In genomic region chr6:83443516-83443915, GRCh38 we compare ENCODE assay signal across 14 cellular contexts. TPM values are rescaled to one million over a fixed set of nuclear protein-coding genes. Genes with fewer than 3 reads are reported as not detected.
DNase-seq lines count a peak whose midpoint lies in the region; ATAC-seq and TF ChIP-seq lines count a peak whose summit lies in the region.
"Had no signal": no experiment of that assay in that cellular context is flagged by ENCODE, and none has a peak within 500 bp of the region (broad histone marks: within the 10 kb centered on the region; RNA-seq: fewer than 3 reads in every experiment).

No MANE protein-coding gene starts in this region.

- H3K9ac ChIP-seq in BLaER1 treated with 17β-estradiol and CSF1 and Interleukin-3, amounts not matched to agents 10 nM and 100 nM: no peak overlapping the region
- H3K9ac ChIP-seq in KMS-11 (no peak overlapping the region), neural progenitor cell (no peak overlapping the region)

- POLR2A ChIA-PET in WTC11 (lab: Charles Lee): no interaction called here

- DNase-seq in WTC11 (ENCODE audit: low spot score) (no peak), neural progenitor cell (ENCODE audit: low spot score) (no peak), KBM-7 (no peak)
- no peak for DNase-seq in natural killer cell treated with Interleukin-12 subunit alpha and Interleukin-12 subunit beta and Interleukin-15 and Interleukin-18, amount 100 ng/mL, for 72 hours (ENCODE audit: low spot score)
- DNase-seq: 8988T; ACHN; C1 segment of cervical spinal cord; CD4-positive, alpha-beta T cell; DMS79 had no signal

- H3K27ac ChIP-seq in BLaER1 treated with 17β-estradiol and CSF1 and Interleukin-3, amounts not matched to agents 10 nM and 100 nM: peak overlapping the region in 6 of 11 experiments; percentile 33 to 61 (median 52); a peak in 10 of 22 replicates
- H3K27ac ChIP-seq in KMS-11: no peak overlapping the region
- H3K27ac ChIP-seq in neural progenitor cell: no peak overlapping the region

- CTCF ChIA-PET in WTC11 (lab: Charles Lee): no interaction called here

- no peaks in the 10 kb centered on the region for H4K20me1 ChIP-seq in BLaER1 treated with 17β-estradiol and CSF1 and Interleukin-3, amounts not matched to agents 10 nM and 100 nM
- H4K20me1 ChIP-seq in KMS-11 (ENCODE audit: insufficient read depth): no peaks in the 10 kb centered on the region
- H4K20me1 ChIP-seq in neural progenitor cell (ENCODE audit: low read depth): no peaks in the 10 kb centered on the region

- no peaks in the 10 kb centered on the region for H3K9me3 ChIP-seq in BLaER1 treated with 17β-estradiol and CSF1 and Interleukin-3, amounts not matched to agents 10 nM and 100 nM (replicated peaks in 1 of 11)
- no peaks in the 10 kb centered on the region for H3K9me3 ChIP-seq in neural progenitor cell (ENCODE audit: low read depth)

- no peaks in the 10 kb centered on the region for H3K36me3 Mint-ChIP-seq in WTC11
- H3K36me3 Mint-ChIP-seq in neural progenitor cell: no peaks in the 10 kb centered on the region
- H3K36me3 Mint-ChIP-seq in natural killer cell treated with Interleukin-12 subunit alpha and Interleukin-12 subunit beta and Interleukin-15 and Interleukin-18, amount 100 ng/mL, for 72 hours: no peaks in the 10 kb centered on the region
- H3K36me3 Mint-ChIP-seq: IgD-negative memory B cell had no signal

- H3K79me2 ChIP-seq in KMS-11 (ENCODE audit: insufficient read depth, low read depth) (no peaks in the 10 kb centered on the region), neural progenitor cell (ENCODE audit: low read depth) (no peaks in the 10 kb centered on the region)

- H2AFZ ChIP-seq in KMS-11 (ENCODE audit: low read depth): no peak overlapping the region
- no peak overlapping the region for H2AFZ ChIP-seq in neural progenitor cell (replicated peaks)

- H3K36me3 ChIP-seq in BLaER1 treated with 17β-estradiol and CSF1 and Interleukin-3, amounts not matched to agents 10 nM and 100 nM: no peaks in the 10 kb centered on the region
- H3K36me3 ChIP-seq in KMS-11 (ENCODE audit: insufficient read depth) (no peaks in the 10 kb centered on the region), neural progenitor cell (no peaks in the 10 kb centered on the region)

- peaks cover 0 to 29% (median 13%) of the 10 kb centered on the region in 10 experiments; a peak in 13 of 20 replicates for H3K4me1 ChIP-seq in BLaER1 treated with 17β-estradiol and CSF1 and Interleukin-3, amounts not matched to agents 10 nM and 100 nM
- H3K4me1 ChIP-seq in KMS-11 (ENCODE audit: low read depth, poor library complexity, severe bottlenecking) (peaks cover 26% of the 10 kb centered on the region), neural progenitor cell (peaks cover 5% of the 10 kb centered on the region)

- no peaks in the 10 kb centered on the region; the same call in 1 of the 2 replicates for H3K27me3 Mint-ChIP-seq in WTC11 (ENCODE audit: low read depth)
- H3K27me3 Mint-ChIP-seq in neural progenitor cell (ENCODE audit: insufficient read depth, low read depth): peaks cover 3% of the 10 kb centered on the region
- H3K27me3 Mint-ChIP-seq in natural killer cell treated with Interleukin-12 subunit alpha and Interleukin-12 subunit beta and Interleukin-15 and Interleukin-18, amount 100 ng/mL, for 72 hours: peaks cover 3 to 11% of the 10 kb centered on the region in 2 donors
- H3K27me3 Mint-ChIP-seq: IgD-negative memory B cell had no signal

- H3K9me3 Mint-ChIP-seq in WTC11: no peaks in the 10 kb centered on the region
- H3K9me3 Mint-ChIP-seq in neural progenitor cell: peaks cover 5% of the 10 kb centered on the region
- H3K9me3 Mint-ChIP-seq in natural killer cell treated with Interleukin-12 subunit alpha and Interleukin-12 subunit beta and Interleukin-15 and Interleukin-18, amount 100 ng/mL, for 72 hours: no peaks in the 10 kb centered on the region

- ATAC-seq in WTC11 (peak; percentile 34; the same call in 1 of the 2 replicates), GM21529 (IDR thresholded peaks at IDR 0.05; ENCODE audit: unreplicated experiment) (no peak)
- ATAC-seq in natural killer cell treated with Interleukin-12 subunit alpha and Interleukin-12 subunit beta and Interleukin-15 and Interleukin-18, amount 100 ng/mL, for 72 hours: no peak
- ATAC-seq: HCT116 had no signal

- no peak overlapping the region for H3K4me3 ChIP-seq in BLaER1 treated with 17β-estradiol and CSF1 and Interleukin-3, amounts not matched to agents 10 nM and 100 nM
- H3K4me3 ChIP-seq in KMS-11 (IDR thresholded peaks at IDR 0.05; ENCODE audit: insufficient read depth, low read depth, low read length): no peak overlapping the region
- no peak overlapping the region for H3K4me3 ChIP-seq in neural progenitor cell

- H3K4me1 Mint-ChIP-seq in WTC11: peaks cover 22% of the 10 kb centered on the region
- H3K4me1 Mint-ChIP-seq in neural progenitor cell: peaks cover 10% of the 10 kb centered on the region
- H3K4me1 Mint-ChIP-seq in natural killer cell treated with Interleukin-12 subunit alpha and Interleukin-12 subunit beta and Interleukin-15 and Interleukin-18, amount 100 ng/mL, for 72 hours (ENCODE audit: low read depth in 2 of 2): peaks cover 5 to 7% of the 10 kb centered on the region in 2 donors

- TF ChIP-seq CTCF in KMS-11 (conservative IDR thresholded peaks at IDR 0.05; ENCODE audit: low read depth, low read length) (no peak), WTC11 (IDR thresholded peaks at IDR 0.05) (no peak), neural progenitor cell (IDR thresholded peaks at IDR 0.05) (no peak)

- H3K4me2 ChIP-seq in BLaER1 treated with 17β-estradiol and CSF1 and Interleukin-3, amounts not matched to agents 10 nM and 100 nM: peak overlapping the region in 7 of 11 experiments; percentile 16 to 50 (median 46); a peak in 12 of 22 replicates
- H3K4me2 ChIP-seq in KMS-11 (peak overlapping the region; percentile 66; the same call in 1 of the 2 replicates), neural progenitor cell (no peak overlapping the region)

- H3K4me3 Mint-ChIP-seq in WTC11 (no peak overlapping the region), neural progenitor cell (no peak overlapping the region)
- H3K4me3 Mint-ChIP-seq in natural killer cell treated with Interleukin-12 subunit alpha and Interleukin-12 subunit beta and Interleukin-15 and Interleukin-18, amount 100 ng/mL, for 72 hours: no peak overlapping the region
- H3K4me3 Mint-ChIP-seq: CD4-positive, alpha-beta T cell; IgD-negative memory B cell had no signal

- no peaks in the 10 kb centered on the region for H3F3A ChIP-seq in neural progenitor cell (ENCODE audit: low read depth)

- H3K27ac Mint-ChIP-seq in WTC11 (no peak overlapping the region), neural progenitor cell (peak overlapping the region; percentile 29)
- no peak overlapping the region for H3K27ac Mint-ChIP-seq in natural killer cell treated with Interleukin-12 subunit alpha and Interleukin-12 subunit beta and Interleukin-15 and Interleukin-18, amount 100 ng/mL, for 72 hours
- H3K27ac Mint-ChIP-seq: CD4-positive, alpha-beta T cell; IgD-negative memory B cell had no signal

- in situ Hi-C loops in KBM-7 (cut with MboI; ENCODE audit: low pct_unique_long_range_greater_than_20kb, low sequenced_read_pairs): no loop called here

- H3K27me3 ChIP-seq in BLaER1 treated with 17β-estradiol and CSF1 and Interleukin-3, amounts not matched to agents 10 nM and 100 nM: 0 out of 22 replicates have a peak, but pooled peaks cover 0 to 5% (median 0%) of the 10 kb centered on the region in 11 experiments
- no peaks in the 10 kb centered on the region for H3K27me3 ChIP-seq in KMS-11 (ENCODE audit: insufficient read depth, low read depth)
- H3K27me3 ChIP-seq in neural progenitor cell: no peaks in the 10 kb centered on the region

TF ChIP-seq in WTC11, 78 proteins besides CTCF, POLR2A, EP300 and RAD21:
- TF ChIP-seq, protein P1, sequence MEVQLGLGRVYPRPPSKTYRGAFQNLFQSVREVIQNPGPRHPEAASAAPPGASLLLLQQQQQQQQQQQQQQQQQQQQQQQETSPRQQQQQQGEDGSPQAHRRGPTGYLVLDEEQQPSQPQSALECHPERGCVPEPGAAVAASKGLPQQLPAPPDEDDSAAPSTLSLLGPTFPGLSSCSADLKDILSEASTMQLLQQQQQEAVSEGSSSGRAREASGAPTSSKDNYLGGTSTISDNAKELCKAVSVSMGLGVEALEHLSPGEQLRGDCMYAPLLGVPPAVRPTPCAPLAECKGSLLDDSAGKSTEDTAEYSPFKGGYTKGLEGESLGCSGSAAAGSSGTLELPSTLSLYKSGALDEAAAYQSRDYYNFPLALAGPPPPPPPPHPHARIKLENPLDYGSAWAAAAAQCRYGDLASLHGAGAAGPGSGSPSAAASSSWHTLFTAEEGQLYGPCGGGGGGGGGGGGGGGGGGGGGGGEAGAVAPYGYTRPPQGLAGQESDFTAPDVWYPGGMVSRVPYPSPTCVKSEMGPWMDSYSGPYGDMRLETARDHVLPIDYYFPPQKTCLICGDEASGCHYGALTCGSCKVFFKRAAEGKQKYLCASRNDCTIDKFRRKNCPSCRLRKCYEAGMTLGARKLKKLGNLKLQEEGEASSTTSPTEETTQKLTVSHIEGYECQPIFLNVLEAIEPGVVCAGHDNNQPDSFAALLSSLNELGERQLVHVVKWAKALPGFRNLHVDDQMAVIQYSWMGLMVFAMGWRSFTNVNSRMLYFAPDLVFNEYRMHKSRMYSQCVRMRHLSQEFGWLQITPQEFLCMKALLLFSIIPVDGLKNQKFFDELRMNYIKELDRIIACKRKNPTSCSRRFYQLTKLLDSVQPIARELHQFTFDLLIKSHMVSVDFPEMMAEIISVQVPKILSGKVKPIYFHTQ (CRISPR knock-in tag; IDR thresholded peaks at IDR 0.05): no peak
- TF ChIP-seq FOXJ3 (CRISPR knock-in tag; IDR thresholded peaks at IDR 0.05; ENCODE audit: borderline replicate concordance) (no peak), NFATC4 (CRISPR knock-in tag; IDR thresholded peaks at IDR 0.05) (no peak)
- TF ChIP-seq, protein P2, sequence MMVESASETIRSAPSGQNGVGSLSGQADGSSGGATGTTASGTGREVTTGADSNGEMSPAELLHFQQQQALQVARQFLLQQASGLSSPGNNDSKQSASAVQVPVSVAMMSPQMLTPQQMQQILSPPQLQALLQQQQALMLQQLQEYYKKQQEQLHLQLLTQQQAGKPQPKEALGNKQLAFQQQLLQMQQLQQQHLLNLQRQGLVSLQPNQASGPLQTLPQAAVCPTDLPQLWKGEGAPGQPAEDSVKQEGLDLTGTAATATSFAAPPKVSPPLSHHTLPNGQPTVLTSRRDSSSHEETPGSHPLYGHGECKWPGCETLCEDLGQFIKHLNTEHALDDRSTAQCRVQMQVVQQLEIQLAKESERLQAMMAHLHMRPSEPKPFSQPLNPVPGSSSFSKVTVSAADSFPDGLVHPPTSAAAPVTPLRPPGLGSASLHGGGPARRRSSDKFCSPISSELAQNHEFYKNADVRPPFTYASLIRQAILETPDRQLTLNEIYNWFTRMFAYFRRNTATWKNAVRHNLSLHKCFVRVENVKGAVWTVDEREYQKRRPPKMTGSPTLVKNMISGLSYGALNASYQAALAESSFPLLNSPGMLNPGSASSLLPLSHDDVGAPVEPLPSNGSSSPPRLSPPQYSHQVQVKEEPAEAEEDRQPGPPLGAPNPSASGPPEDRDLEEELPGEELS (CRISPR knock-in tag; IDR thresholded peaks at IDR 0.05): no peak
TF ChIP-seq in WTC11: peak in this region for 0.

RNA-seq across cellular contexts. Expression of gene ME1, which starts 12.7 kb away (rescaled TPM):
- total RNA-seq in WTC11 (2021) (4.1 to 5.3 TPM (median 4.3 TPM) in 3 replicates), neural progenitor cell (ENCODE audit: low replicate concordance) (2.0 and 2.8 TPM in 2 replicates)
- 1 to 10 TPM; 1.3 to 1.7 TPM for total RNA-seq in natural killer cell treated with Interleukin-12 subunit alpha and Interleukin-12 subunit beta and Interleukin-15 and Interleukin-18, amount 100 ng/mL, for 72 hours
- total RNA-seq: CD4-positive, alpha-beta T cell had no signal

Comparison
In these comparisons a context has a peak if more than half of its experiments do, and no peak if none do; other contexts are left out.
1. H3K27ac ChIP-seq: peak in BLaER1 treated with 17β-estradiol and CSF1 and Interleukin-3, amounts not matched to agents 10 nM and 100 nM (6 of 11); none in KMS-11 (single experiment) and neural progenitor cell (single experiment).